Comparison of ENCODE assay signal across 20 cellular contexts in the genomic region with DNA sequence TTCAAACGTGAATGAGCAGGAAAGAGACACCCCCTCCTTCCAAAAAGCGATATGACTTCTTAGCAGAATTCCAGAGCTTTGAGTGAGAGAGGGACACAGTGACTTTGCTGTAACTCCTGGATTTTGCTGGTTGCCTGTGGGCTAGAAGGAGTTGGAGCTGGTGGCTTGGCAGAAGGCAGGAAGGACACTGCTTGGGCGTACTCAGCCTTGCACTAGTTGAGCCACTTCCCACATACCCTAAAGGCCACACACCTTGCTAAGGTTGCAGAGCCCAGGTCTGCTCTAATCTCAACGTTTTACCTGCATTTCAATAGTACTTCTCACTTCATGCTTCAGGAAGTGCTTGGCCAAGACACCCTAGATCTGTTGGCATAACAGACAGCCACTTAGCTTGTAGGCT.
"Had no signal": no experiment of that assay in that cellular context is flagged by ENCODE, and none has a peak within 500 bp of the region (broad histone marks: within the 10 kb centered on the region; RNA-seq: fewer than 3 reads in every experiment).

No MANE protein-coding gene starts in this region.

- H3K36me3 ChIP-seq: colonic mucosa had no signal

- FAIRE-seq: endometrium had no signal

- H3K27ac ChIP-seq: colonic mucosa, gastroesophageal sphincter, heart left ventricle, left lung, transverse colon, vagina had no signal

- H3K4me1 Mint-ChIP-seq: brain had no signal

- H3K27me3 ChIP-seq: colonic mucosa, gastroesophageal sphincter, heart left ventricle, left lung, transverse colon, vagina had no signal

- H3K4me3 Mint-ChIP-seq: brain, neural crest cell, T-cell had no signal

- DNase-seq: activated CD4-positive, alpha-beta T cell treated with anti-CD3 and anti-CD28 coated beads, Interleukin-2, amount 50 U/mL, for 4 hours; activated naive CD4-positive, alpha-beta T cell; central memory CD4-positive, alpha-beta T cell; colonic mucosa; heart left ventricle; left lung; stimulated activated CD8-positive, alpha-beta memory T cell treated with anti-CD3 and anti-CD28 coated beads, Interleukin-4, amount 100 ng/mL, for 48 hours; stimulated activated naive CD8-positive, alpha-beta T cell treated with anti-CD3 and anti-CD28 coated beads, Interleukin-15, Interleukin-2, amounts not matched to agents 100 U/mL and 50 U/mL, for 24 hours; substantia nigra; T-cell; T1000; transverse colon had no signal

- H3K27me3 Mint-ChIP-seq: progenitor cell of endocrine pancreas, T-cell had no signal

- H3K9me3 ChIP-seq: colonic mucosa, gastroesophageal sphincter, heart left ventricle, left lung, transverse colon, vagina had no signal

- H3K27ac Mint-ChIP-seq: brain, progenitor cell of endocrine pancreas, T-cell had no signal

- H3K4me1 ChIP-seq: colonic mucosa, transverse colon had no signal

- H3K9me3 Mint-ChIP-seq: brain, T-cell had no signal

- ATAC-seq: activated CD4-positive, CD25-positive, alpha-beta regulatory T cell treated with anti-CD3 and anti-CD28 coated beads, Interleukin-2, amount 50 U/mL, for 24 hours; esophagus mucosa; gastroesophageal sphincter; heart left ventricle; left lung; stimulated activated naive CD8-positive, alpha-beta T cell treated with anti-CD3 and anti-CD28 coated beads, Interleukin-15, Interleukin-2, amounts not matched to agents 100 U/mL and 50 U/mL, for 24 hours; T-cell had no signal

- H3K4me3 ChIP-seq: colonic mucosa, gastroesophageal sphincter, heart left ventricle, left lung, transverse colon, vagina had no signal
